1 cellular context compared by ENCODE assay signal in the genomic region with DNA sequence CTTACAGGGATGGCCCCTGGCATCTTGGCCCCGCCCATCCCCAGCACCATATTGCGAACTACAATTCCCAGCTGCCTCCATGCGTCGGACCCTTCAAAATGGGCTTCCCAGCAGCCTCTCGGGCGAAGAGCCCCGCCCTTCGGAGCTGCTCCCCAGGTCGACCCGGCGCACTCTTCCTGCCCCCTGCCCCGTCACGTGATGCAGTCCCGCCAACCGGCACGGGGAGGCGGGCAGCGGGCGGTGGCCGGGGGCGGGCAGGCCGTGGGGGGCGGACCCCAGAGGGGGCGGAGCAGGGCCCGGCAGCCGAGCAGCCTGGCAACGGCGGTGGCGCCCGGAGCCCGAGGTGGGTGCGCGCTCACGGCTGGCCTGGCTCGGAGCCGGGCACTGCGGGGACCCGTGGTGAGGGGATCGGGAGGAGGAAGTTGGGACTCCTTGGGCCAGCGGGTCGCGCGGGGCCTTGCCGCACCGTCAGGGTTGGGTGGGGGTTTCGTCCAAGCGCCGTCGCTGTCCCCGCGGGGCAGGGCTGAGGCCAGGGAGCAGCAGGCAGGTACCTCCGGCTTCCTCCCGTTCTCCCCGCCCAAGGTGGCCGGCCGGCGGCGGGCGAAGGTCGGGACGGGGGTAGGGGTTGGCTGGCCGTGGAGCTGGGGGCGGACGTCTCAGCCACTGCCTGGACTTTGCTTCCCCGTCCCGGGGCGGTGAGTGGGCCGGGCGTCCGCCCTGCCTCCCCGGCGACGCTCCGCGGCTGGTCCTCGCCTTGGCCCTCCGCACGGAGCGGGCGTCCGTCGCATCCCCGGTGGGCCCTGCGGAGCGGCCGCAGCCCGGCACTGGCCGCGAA.
A peak's percentile ranks its signal among the peaks of the same experiment; 100 is the strongest.
TF ChIP-seq lines count a peak whose summit lies in the region.

Gene MTM1, plus strand, starts transcription at position 302 of the 835 bp plus-strand sequence. CDS start 23,994 bp downstream, outside the sequence.

TF ChIP-seq in HEK293, 187 proteins besides CTCF, POLR2A, EP300 and RAD21 (continued from another document and continues in another):
- TF ChIP-seq, protein P1, sequence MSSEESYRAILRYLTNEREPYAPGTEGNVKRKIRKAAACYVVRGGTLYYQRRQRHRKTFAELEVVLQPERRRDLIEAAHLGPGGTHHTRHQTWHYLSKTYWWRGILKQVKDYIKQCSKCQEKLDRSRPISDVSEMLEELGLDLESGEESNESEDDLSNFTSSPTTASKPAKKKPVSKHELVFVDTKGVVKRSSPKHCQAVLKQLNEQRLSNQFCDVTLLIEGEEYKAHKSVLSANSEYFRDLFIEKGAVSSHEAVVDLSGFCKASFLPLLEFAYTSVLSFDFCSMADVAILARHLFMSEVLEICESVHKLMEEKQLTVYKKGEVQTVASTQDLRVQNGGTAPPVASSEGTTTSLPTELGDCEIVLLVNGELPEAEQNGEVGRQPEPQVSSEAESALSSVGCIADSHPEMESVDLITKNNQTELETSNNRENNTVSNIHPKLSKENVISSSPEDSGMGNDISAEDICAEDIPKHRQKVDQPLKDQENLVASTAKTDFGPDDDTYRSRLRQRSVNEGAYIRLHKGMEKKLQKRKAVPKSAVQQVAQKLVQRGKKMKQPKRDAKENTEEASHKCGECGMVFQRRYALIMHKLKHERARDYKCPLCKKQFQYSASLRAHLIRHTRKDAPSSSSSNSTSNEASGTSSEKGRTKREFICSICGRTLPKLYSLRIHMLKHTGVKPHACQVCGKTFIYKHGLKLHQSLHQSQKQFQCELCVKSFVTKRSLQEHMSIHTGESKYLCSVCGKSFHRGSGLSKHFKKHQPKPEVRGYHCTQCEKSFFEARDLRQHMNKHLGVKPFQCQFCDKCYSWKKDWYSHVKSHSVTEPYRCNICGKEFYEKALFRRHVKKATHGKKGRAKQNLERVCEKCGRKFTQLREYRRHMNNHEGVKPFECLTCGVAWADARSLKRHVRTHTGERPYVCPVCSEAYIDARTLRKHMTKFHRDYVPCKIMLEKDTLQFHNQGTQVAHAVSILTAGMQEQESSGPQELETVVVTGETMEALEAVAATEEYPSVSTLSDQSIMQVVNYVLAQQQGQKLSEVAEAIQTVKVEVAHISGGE (tag by site-specific recombination; conservative IDR thresholded peaks at IDR 0.05; ENCODE audit: low read depth) = peak; percentile 77
- TF ChIP-seq, protein P2, sequence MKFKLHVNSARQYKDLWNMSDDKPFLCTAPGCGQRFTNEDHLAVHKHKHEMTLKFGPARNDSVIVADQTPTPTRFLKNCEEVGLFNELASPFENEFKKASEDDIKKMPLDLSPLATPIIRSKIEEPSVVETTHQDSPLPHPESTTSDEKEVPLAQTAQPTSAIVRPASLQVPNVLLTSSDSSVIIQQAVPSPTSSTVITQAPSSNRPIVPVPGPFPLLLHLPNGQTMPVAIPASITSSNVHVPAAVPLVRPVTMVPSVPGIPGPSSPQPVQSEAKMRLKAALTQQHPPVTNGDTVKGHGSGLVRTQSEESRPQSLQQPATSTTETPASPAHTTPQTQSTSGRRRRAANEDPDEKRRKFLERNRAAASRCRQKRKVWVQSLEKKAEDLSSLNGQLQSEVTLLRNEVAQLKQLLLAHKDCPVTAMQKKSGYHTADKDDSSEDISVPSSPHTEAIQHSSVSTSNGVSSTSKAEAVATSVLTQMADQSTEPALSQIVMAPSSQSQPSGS (tag by site-specific recombination; IDR thresholded peaks at IDR 0.05; ENCODE audit: low read depth) = no peak
- TF ChIP-seq ZNF645 (tag by site-specific recombination; IDR thresholded peaks at IDR 0.05) = no peak
- peak; percentile 16; the same call in 1 of the 2 replicates for TF ChIP-seq GLIS1 (tag by site-specific recombination; IDR thresholded peaks at IDR 0.05)
- TF ChIP-seq OVOL3 (tag by site-specific recombination; IDR thresholded peaks at IDR 0.05) = no peak
- peak; percentile 14; the same call in 1 of the 2 replicates for TF ChIP-seq ZNF449 (tag by site-specific recombination; IDR thresholded peaks at IDR 0.05)
- TF ChIP-seq, protein P3, sequence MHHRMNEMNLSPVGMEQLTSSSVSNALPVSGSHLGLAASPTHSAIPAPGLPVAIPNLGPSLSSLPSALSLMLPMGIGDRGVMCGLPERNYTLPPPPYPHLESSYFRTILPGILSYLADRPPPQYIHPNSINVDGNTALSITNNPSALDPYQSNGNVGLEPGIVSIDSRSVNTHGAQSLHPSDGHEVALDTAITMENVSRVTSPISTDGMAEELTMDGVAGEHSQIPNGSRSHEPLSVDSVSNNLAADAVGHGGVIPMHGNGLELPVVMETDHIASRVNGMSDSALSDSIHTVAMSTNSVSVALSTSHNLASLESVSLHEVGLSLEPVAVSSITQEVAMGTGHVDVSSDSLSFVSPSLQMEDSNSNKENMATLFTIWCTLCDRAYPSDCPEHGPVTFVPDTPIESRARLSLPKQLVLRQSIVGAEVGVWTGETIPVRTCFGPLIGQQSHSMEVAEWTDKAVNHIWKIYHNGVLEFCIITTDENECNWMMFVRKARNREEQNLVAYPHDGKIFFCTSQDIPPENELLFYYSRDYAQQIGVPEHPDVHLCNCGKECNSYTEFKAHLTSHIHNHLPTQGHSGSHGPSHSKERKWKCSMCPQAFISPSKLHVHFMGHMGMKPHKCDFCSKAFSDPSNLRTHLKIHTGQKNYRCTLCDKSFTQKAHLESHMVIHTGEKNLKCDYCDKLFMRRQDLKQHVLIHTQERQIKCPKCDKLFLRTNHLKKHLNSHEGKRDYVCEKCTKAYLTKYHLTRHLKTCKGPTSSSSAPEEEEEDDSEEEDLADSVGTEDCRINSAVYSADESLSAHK (tag by site-specific recombination; IDR thresholded peaks at IDR 0.05) = no peak
- no peak for TF ChIP-seq ZNF16 (tag by site-specific recombination; IDR thresholded peaks at IDR 0.05; ENCODE audit: low read depth)
- TF ChIP-seq REPIN1 (tag by site-specific recombination; IDR thresholded peaks at IDR 0.05; ENCODE audit: low read depth) = no peak
- TF ChIP-seq ZNF423 (tag by site-specific recombination; IDR thresholded peaks at IDR 0.05) = no peak
- TF ChIP-seq ZNF155 (tag by site-specific recombination; IDR thresholded peaks at IDR 0.05) = no peak
- TF ChIP-seq SP7 (tag by site-specific recombination; IDR thresholded peaks at IDR 0.05) = no peak
- TF ChIP-seq ZBTB7A (tag by site-specific recombination; IDR thresholded peaks at IDR 0.05; ENCODE audit: low read depth) = no peak
- TF ChIP-seq ZNF366 (tag by site-specific recombination; conservative IDR thresholded peaks at IDR 0.05) = no peak
- TF ChIP-seq PBX3 (CRISPR knock-in tag; IDR thresholded peaks at IDR 0.05) = no peak
- no peak for TF ChIP-seq ZNF302 (tag by site-specific recombination; IDR thresholded peaks at IDR 0.05; ENCODE audit: low read depth)
- no peak for TF ChIP-seq OSR2 (tag by site-specific recombination; IDR thresholded peaks at IDR 0.05)
- TF ChIP-seq, protein P4, sequence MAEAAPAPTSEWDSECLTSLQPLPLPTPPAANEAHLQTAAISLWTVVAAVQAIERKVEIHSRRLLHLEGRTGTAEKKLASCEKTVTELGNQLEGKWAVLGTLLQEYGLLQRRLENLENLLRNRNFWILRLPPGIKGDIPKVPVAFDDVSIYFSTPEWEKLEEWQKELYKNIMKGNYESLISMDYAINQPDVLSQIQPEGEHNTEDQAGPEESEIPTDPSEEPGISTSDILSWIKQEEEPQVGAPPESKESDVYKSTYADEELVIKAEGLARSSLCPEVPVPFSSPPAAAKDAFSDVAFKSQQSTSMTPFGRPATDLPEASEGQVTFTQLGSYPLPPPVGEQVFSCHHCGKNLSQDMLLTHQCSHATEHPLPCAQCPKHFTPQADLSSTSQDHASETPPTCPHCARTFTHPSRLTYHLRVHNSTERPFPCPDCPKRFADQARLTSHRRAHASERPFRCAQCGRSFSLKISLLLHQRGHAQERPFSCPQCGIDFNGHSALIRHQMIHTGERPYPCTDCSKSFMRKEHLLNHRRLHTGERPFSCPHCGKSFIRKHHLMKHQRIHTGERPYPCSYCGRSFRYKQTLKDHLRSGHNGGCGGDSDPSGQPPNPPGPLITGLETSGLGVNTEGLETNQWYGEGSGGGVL (tag by site-specific recombination; IDR thresholded peaks at IDR 0.05) = peak; percentile 23; the same call in 1 of the 2 replicates
- no peak for TF ChIP-seq MZF1 (tag by site-specific recombination; IDR thresholded peaks at IDR 0.05; ENCODE audit: borderline replicate concordance)
- no peak for TF ChIP-seq ZNF830 (tag by site-specific recombination; IDR thresholded peaks at IDR 0.05; ENCODE audit: low read depth)
- TF ChIP-seq, protein P5, sequence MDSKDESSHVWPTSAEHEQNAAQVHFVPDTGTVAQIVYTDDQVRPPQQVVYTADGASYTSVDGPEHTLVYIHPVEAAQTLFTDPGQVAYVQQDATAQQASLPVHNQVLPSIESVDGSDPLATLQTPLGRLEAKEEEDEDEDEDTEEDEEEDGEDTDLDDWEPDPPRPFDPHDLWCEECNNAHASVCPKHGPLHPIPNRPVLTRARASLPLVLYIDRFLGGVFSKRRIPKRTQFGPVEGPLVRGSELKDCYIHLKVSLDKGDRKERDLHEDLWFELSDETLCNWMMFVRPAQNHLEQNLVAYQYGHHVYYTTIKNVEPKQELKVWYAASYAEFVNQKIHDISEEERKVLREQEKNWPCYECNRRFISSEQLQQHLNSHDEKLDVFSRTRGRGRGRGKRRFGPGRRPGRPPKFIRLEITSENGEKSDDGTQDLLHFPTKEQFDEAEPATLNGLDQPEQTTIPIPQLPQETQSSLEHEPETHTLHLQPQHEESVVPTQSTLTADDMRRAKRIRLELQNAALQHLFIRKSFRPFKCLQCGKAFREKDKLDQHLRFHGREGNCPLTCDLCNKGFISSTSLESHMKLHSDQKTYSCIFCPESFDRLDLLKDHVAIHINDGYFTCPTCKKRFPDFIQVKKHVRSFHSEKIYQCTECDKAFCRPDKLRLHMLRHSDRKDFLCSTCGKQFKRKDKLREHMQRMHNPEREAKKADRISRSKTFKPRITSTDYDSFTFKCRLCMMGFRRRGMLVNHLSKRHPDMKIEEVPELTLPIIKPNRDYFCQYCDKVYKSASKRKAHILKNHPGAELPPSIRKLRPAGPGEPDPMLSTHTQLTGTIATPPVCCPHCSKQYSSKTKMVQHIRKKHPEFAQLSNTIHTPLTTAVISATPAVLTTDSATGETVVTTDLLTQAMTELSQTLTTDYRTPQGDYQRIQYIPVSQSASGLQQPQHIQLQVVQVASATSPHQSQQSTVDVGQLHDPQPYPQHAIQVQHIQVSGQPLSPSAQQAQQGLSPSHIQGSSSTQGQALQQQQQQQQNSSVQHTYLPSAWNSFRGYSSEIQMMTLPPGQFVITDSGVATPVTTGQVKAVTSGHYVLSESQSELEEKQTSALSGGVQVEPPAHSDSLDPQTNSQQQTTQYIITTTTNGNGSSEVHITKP (tag by site-specific recombination; IDR thresholded peaks at IDR 0.05) = peak; percentile 70; the same call in 1 of the 2 replicates
- TF ChIP-seq, protein P6, sequence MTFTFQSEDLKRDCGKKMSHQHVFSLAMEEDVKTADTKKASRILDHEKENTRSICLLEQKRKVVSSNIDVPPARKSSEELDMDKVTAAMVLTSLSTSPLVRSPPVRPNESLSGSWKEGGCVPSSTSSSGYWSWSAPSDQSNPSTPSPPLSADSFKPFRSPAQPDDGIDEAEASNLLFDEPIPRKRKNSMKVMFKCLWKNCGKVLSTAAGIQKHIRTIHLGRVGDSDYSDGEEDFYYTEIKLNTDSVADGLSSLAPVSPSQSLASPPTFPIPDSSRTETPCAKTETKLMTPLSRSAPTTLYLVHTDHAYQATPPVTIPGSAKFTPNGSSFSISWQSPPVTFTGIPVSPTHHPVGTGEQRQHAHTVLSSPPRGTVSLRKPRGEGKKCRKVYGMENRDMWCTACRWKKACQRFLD (tag by site-specific recombination; IDR thresholded peaks at IDR 0.05) = no peak
- TF ChIP-seq ZNF184 (tag by site-specific recombination; IDR thresholded peaks at IDR 0.05) = no peak
- TF ChIP-seq ZNF529 (tag by site-specific recombination; IDR thresholded peaks at IDR 0.05; ENCODE audit: insufficient replicate concordance) = no peak
- no peak for TF ChIP-seq ZSCAN30 (tag by site-specific recombination; IDR thresholded peaks at IDR 0.05)
- TF ChIP-seq KLF9 (tag by site-specific recombination; IDR thresholded peaks at IDR 0.05; ENCODE audit: low read depth) = peak; percentile 59
- no peak for TF ChIP-seq ZNF248 (tag by site-specific recombination; IDR thresholded peaks at IDR 0.05)
- TF ChIP-seq ZBTB1 (tag by site-specific recombination; IDR thresholded peaks at IDR 0.05) = no peak
- no peak for TF ChIP-seq SALL2 (tag by site-specific recombination; IDR thresholded peaks at IDR 0.05; ENCODE audit: borderline replicate concordance)
- peak; percentile 53 for TF ChIP-seq KLF10 (tag by site-specific recombination; IDR thresholded peaks at IDR 0.05)
- peak; percentile 90 for TF ChIP-seq SP3 (tag by site-specific recombination; IDR thresholded peaks at IDR 0.05)
- TF ChIP-seq, protein P7, sequence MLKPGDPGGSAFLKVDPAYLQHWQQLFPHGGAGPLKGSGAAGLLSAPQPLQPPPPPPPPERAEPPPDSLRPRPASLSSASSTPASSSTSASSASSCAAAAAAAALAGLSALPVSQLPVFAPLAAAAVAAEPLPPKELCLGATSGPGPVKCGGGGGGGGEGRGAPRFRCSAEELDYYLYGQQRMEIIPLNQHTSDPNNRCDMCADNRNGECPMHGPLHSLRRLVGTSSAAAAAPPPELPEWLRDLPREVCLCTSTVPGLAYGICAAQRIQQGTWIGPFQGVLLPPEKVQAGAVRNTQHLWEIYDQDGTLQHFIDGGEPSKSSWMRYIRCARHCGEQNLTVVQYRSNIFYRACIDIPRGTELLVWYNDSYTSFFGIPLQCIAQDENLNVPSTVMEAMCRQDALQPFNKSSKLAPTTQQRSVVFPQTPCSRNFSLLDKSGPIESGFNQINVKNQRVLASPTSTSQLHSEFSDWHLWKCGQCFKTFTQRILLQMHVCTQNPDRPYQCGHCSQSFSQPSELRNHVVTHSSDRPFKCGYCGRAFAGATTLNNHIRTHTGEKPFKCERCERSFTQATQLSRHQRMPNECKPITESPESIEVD (tag by site-specific recombination; IDR thresholded peaks at IDR 0.05) = no peak
